In genomic region chr7:128262273-128263028, GRCh38 we compare ENCODE assay signal across 1 cellular context.
TF ChIP-seq lines count a peak whose summit lies in the region.

No MANE protein-coding gene starts in this region.

TF ChIP-seq in K562, 482 proteins besides CTCF, POLR2A, EP300 and RAD21:
- TF ChIP-seq MGA (IDR thresholded peaks at IDR 0.05) (peak; percentile 14; the same call in 1 of the 2 replicates), USF2 (CRISPR knock-in tag; IDR thresholded peaks at IDR 0.05) (peak; percentile 86), E2F1 (CRISPR knock-in tag; IDR thresholded peaks at IDR 0.05) (0 out of 2 replicates have a peak, but pooled peaks have one; percentile 11), RAD51 (IDR thresholded peaks at IDR 0.05; ENCODE audit: borderline replicate concordance, low read depth) (peak; percentile 66), USF1 (CRISPR knock-in tag; IDR thresholded peaks at IDR 0.05) (peak; percentile 76), RBM17 (IDR thresholded peaks at IDR 0.05; ENCODE audit: borderline replicate concordance, low read depth, low read length) (no peak), CBFB (CRISPR knock-in tag; IDR thresholded peaks at IDR 0.05) (0 out of 2 replicates have a peak, but pooled peaks have one; percentile 74), ZNF12 (CRISPR knock-in tag; IDR thresholded peaks at IDR 0.05) (peak; percentile 65; the same call in 1 of the 2 replicates), HNRNPLL (IDR thresholded peaks at IDR 0.05; ENCODE audit: low read depth, low read length, poor library complexity, severe bottlenecking) (no peak), SMAD2 (IDR thresholded peaks at IDR 0.05; ENCODE audit: low read depth, low read length) (no peak)
